In the genomic region with DNA sequence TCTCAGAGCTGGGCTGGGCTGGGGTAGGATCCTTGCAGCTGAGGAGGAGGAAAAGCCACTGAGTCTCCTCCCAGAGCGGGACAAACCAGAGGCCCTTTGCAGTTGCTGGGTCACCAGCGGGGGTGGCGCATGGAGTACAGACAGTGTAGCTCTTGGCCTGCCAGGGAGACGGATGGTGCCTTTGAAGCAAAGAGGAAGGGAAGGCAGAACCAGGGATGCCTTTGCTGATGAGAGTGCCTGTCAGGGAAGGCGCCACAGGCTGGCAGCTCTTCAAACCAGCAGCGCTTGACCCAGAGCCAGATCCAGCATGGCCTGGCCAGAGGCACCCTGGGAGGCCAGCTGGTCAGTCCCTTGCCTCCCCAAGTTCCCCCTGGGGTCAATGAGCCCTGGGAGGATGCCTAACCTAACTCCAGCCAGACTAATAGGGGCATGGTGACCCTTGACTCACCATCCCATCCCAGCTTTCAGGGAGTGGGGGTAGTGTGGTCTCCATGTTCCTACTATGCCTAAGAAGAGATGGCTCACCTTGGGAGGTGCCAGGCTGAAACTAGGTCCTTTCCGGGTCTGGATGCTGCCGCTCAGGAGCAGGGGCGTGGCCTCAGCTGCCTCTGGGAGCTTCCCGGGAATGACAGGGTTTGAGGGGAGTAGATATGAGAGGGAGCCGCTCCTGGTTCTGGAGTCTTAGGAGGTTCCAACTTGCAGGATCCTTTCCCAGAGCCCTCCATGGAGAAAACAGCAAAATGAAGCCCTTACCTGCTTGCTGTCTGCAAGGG, we compare ENCODE assay signal across 18 cellular contexts. TPM values are rescaled to one million over a fixed set of nuclear protein-coding genes. Genes with fewer than 3 reads are reported as not detected.
DNase-seq lines count a peak whose midpoint lies in the region; TF ChIP-seq lines count a peak whose summit lies in the region.
"Had no signal": no experiment of that assay in that cellular context is flagged by ENCODE, and none has a peak within 500 bp of the region (broad histone marks: within the 10 kb centered on the region; RNA-seq: fewer than 3 reads in every experiment).

No MANE protein-coding gene starts in this region.

- peak; percentile 90 for DNase-seq in Ammon's horn (ENCODE audit: low spot score)
- peak; percentile 27 for DNase-seq in MV-4-11 (lab: John Stamatoyannopoulos, UW)
- no peak for DNase-seq in coronary artery (ENCODE audit: low spot score)
- peak; percentile 55 for DNase-seq in myocyte (ENCODE audit: low read depth)
- no peak for DNase-seq in effector memory CD4-positive, alpha-beta T cell
- DNase-seq in NK-92 (lab: John Stamatoyannopoulos, UW; ENCODE audit: unreplicated experiment): no peak
- DNase-seq in NOMO-1 treated with DMSO at 0.1 percent for 48 hours (lab: John Stamatoyannopoulos, UW; ENCODE audit: unreplicated experiment): no peak
- DNase-seq in foreskin melanocyte: no peak
- DNase-seq: activated CD4-positive, CD25-positive, alpha-beta regulatory T cell; CD4-positive, CD25-positive, alpha-beta regulatory T cell; HFFc6; Kasumi-1; NCI-H446; SHP77 treated with DMSO at 0.1 percent for 48 hours; trophoblast cell had no signal

- H3K27me3 ChIP-seq in effector memory CD4-positive, alpha-beta T cell (replicated peaks; ENCODE audit: control insufficient read depth, insufficient read depth, low read length, poor library complexity, severe bottlenecking): no peaks in the 10 kb centered on the region

- no peak for TF ChIP-seq CTCF in coronary artery (IDR thresholded peaks at IDR 0.05)

- H3K4me1 ChIP-seq in effector memory CD4-positive, alpha-beta T cell (ENCODE audit: control insufficient read depth, insufficient read depth, low read length, poor library complexity, severe bottlenecking): no peaks in the 10 kb centered on the region

- no peaks in the 10 kb centered on the region for H3K9me3 ChIP-seq in effector memory CD4-positive, alpha-beta T cell (ENCODE audit: control insufficient read depth, low read length)

- H3K36me3 ChIP-seq in effector memory CD4-positive, alpha-beta T cell (ENCODE audit: control insufficient read depth, insufficient read depth, low read length): peaks cover 11% of the 10 kb centered on the region

- H3K4me3 ChIP-seq in coronary artery: no peak overlapping the region
- H3K4me3 ChIP-seq in effector memory CD4-positive, alpha-beta T cell (ENCODE audit: insufficient read depth, low read depth, low read length, poor library complexity, severe bottlenecking): no peak overlapping the region

- peak overlapping the region; percentile 36 to 79 for H3K27ac ChIP-seq in coronary artery
- H3K27ac ChIP-seq in effector memory CD4-positive, alpha-beta T cell (ENCODE audit: insufficient read depth, low read length, poor library complexity, severe bottlenecking): no peak overlapping the region

RNA-seq across cellular contexts. Expression of a gene that starts 19.8 kb away (rescaled TPM):
- total RNA-seq in myocyte: 4.1 and 4.7 TPM in 2 replicates
- 13.7 TPM for polyA plus RNA-seq in myocyte (2012)

RNA-seq across cellular contexts. Expression of a gene that starts 31.6 kb away (rescaled TPM):
- 15.0 and 18.7 TPM in 2 replicates for total RNA-seq in myocyte
- 14.2 TPM for polyA plus RNA-seq in myocyte (2012)

RNA-seq across cellular contexts. Expression of a gene that starts 45.1 kb away (rescaled TPM):
- not detected in 2 replicates for total RNA-seq in myocyte
- polyA plus RNA-seq in myocyte (2012): not detected
- total RNA-seq: CD4-positive, CD25-positive, alpha-beta regulatory T cell; epithelial cell of proximal tubule; HFFc6; posterior vena cava had no signal
- polyA plus RNA-seq: CD4-positive, CD25-positive, alpha-beta regulatory T cell; keratinocyte had no signal

Comparison
In these comparisons a context has a peak if more than half of its experiments do, and no peak if none do; other contexts are left out.
1. DNase-seq: peak in Ammon's horn (single experiment), MV-4-11 (single experiment) and myocyte (single experiment); none in coronary artery (single experiment), effector memory CD4-positive, alpha-beta T cell (0 of 3), NK-92 (single experiment), NOMO-1 treated with DMSO at 0.1 percent for 48 hours (single experiment) and foreskin melanocyte (single experiment).